Comparison of ENCODE assay signal across 20 cellular contexts in genomic region chr1:202018226-202018475, GRCh38. TPM values are rescaled to one million over a fixed set of nuclear protein-coding genes. Genes with fewer than 3 reads are reported as not detected.
DNase-seq lines count a peak whose midpoint lies in the region; FAIRE-seq and TF ChIP-seq lines count a peak whose summit lies in the region.
"Had no signal": no experiment of that assay in that cellular context is flagged by ENCODE, and none has a peak within 500 bp of the region (broad histone marks: within the 10 kb centered on the region; RNA-seq: fewer than 3 reads in every experiment).

No MANE protein-coding gene starts in this region.

- H3K4ac ChIP-seq in neuronal stem cell (ENCODE audit: low read length): peak overlapping the region; percentile 32

- peak overlapping the region; percentile 67 for H3K23ac ChIP-seq in neuronal stem cell (ENCODE audit: low read depth, low read length, poor library complexity)

- no peak for DNase-seq in neuronal stem cell (ENCODE audit: low spot score)
- DNase-seq in GM12891 (ENCODE audit: insufficient read length, low spot score): no peak
- DNase-seq in frontal cortex (ENCODE audit: low spot score in 2 of 2): no peak
- DNase-seq in NCI-H2171 (lab: John Stamatoyannopoulos, UW): no peak
- DNase-seq in GM10266 (ENCODE audit: extremely low spot score): no peak
- DNase-seq: activated effector memory CD4-positive, alpha-beta T cell treated with Interleukin-2 at 50 U/mL for 16 hours; amniotic stem cell; DND-41; GOT3; head of caudate nucleus; NCI-H2081 treated with DMSO at 0.1 percent for 48 hours; ovary; spleen; stimulated activated naive CD4-positive, alpha-beta T cell had no signal

- peak overlapping the region; percentile 72 for H2BK15ac ChIP-seq in neuronal stem cell (ENCODE audit: low read length)

- no peaks in the 10 kb centered on the region for H3K27me3 ChIP-seq in esophagus (ENCODE audit: control insufficient read depth in 1 of 2, insufficient read depth in 2 of 2, low read length in 2 of 2)
- peaks cover 0 to 33% (median 0%) of the 10 kb centered on the region in 3 experiments for H3K27me3 ChIP-seq in neuronal stem cell (ENCODE audit: control insufficient read depth in 3 of 3, insufficient read depth in 3 of 3, low read depth in 1 of 3, low read length in 3 of 3)
- H3K27me3 ChIP-seq: ovary had no signal

- peak overlapping the region; percentile 66 for H4K8ac ChIP-seq in neuronal stem cell (ENCODE audit: low read depth, low read length)

- peak overlapping the region; percentile 95 for H2AK5ac ChIP-seq in neuronal stem cell (ENCODE audit: low read depth, low read length)

- peak overlapping the region; percentile 4 for H2BK5ac ChIP-seq in neuronal stem cell (ENCODE audit: low read length)

- no peak overlapping the region for H2AFZ ChIP-seq in neuronal stem cell (ENCODE audit: low read length)

- H3K9me3 ChIP-seq in esophagus (ENCODE audit: control insufficient read depth in 2 of 2, insufficient read depth in 1 of 2, low read depth in 1 of 2, low read length in 1 of 2): no peaks in the 10 kb centered on the region
- peaks cover 0 to 2% of the 10 kb centered on the region in 2 donors for H3K9me3 ChIP-seq in neuronal stem cell (replicated peaks in 1 of 2; ENCODE audit: control insufficient read depth in 2 of 2, insufficient read depth in 1 of 2, low read depth in 1 of 2, low read length in 2 of 2)
- H3K9me3 ChIP-seq: ovary, spleen had no signal

- H3K4me3 ChIP-seq in esophagus (ENCODE audit: low read depth in 1 of 2, low read length in 2 of 2): peak overlapping the region in 1 of 2 donors; percentile 8
- H3K4me3 ChIP-seq in neuronal stem cell (ENCODE audit: low read length in 2 of 2): no peak overlapping the region
- H3K4me3 ChIP-seq: ovary, spleen had no signal

- no peak overlapping the region for H2BK120ac ChIP-seq in neuronal stem cell (ENCODE audit: low read depth, low read length)

- no peak overlapping the region for H3K4me2 ChIP-seq in neuronal stem cell (ENCODE audit: insufficient read depth, low read length, poor library complexity, severe bottlenecking)

- H3K79me1 ChIP-seq in neuronal stem cell (ENCODE audit: low read depth, low read length): no peaks in the 10 kb centered on the region

- H3K14ac ChIP-seq in neuronal stem cell (ENCODE audit: low read length): no peak overlapping the region

- no peak for TF ChIP-seq CTCF in GM10266 (IDR thresholded peaks at IDR 0.05; ENCODE audit: control insufficient read depth, insufficient read depth, low read depth, missing control alignments)

- H3K9ac ChIP-seq in neuronal stem cell (ENCODE audit: low read depth, low read length, poor library complexity): no peak overlapping the region

- H4K91ac ChIP-seq in neuronal stem cell (ENCODE audit: low read depth, low read length, poor library complexity): no peak overlapping the region

- TF ChIP-seq POLR2A in GM12891 (IDR thresholded peaks at IDR 0.05; ENCODE audit: low read depth, low read length): no peak

- H3K36me3 ChIP-seq in esophagus (ENCODE audit: control insufficient read depth in 2 of 2, insufficient read depth in 2 of 2, low read length in 1 of 2): peaks cover 8 to 21% of the 10 kb centered on the region in 2 donors
- H3K36me3 ChIP-seq in neuronal stem cell (replicated peaks in 1 of 2; ENCODE audit: control insufficient read depth in 2 of 2, insufficient read depth in 2 of 2, low read length in 2 of 2): peaks cover 0 to 2% of the 10 kb centered on the region in 2 donors
- H3K36me3 ChIP-seq: ovary had no signal

- H3K18ac ChIP-seq in neuronal stem cell (ENCODE audit: low read length): peak overlapping the region; percentile 78

- WGBS in esophagus, 2 donors: 46 to 58% methylated on average over 10 of the region's 10 CpGs
- WGBS in neuronal stem cell (ENCODE audit: extremely low coverage in 2 of 2, insufficient read length in 2 of 2, insufficient replicate concordance in 1 of 2), 2 donors: no CpG with 5 or more reads among the region's 10 CpGs

- peak overlapping the region; percentile 49 for H2BK12ac ChIP-seq in neuronal stem cell (ENCODE audit: low read length)

- peak overlapping the region; percentile 93 to 96 for H3K27ac ChIP-seq in esophagus (ENCODE audit: low read depth in 2 of 2, low read length in 1 of 2)
- no peak overlapping the region for H3K27ac ChIP-seq in neuronal stem cell (replicated peaks; ENCODE audit: low read length)
- H3K27ac ChIP-seq: ovary, spleen had no signal

- FAIRE-seq in GM12891 (lab: Jason Lieb, UNC) (no peak), frontal cortex (lab: Jason Lieb, UNC) (no peak)
- FAIRE-seq: colon, islet of Langerhans had no signal

- H3K4me1 ChIP-seq in esophagus (ENCODE audit: control insufficient read depth in 2 of 2, insufficient read depth in 2 of 2, low read length in 1 of 2): peaks cover 4 to 16% of the 10 kb centered on the region in 2 donors
- peaks cover 0 to 17% of the 10 kb centered on the region in 2 donors for H3K4me1 ChIP-seq in neuronal stem cell (ENCODE audit: control insufficient read depth in 2 of 2, insufficient read depth in 1 of 2, low read depth in 1 of 2, low read length in 2 of 2)
- H3K4me1 ChIP-seq: spleen had no signal

TF ChIP-seq in PFSK-1, 5 proteins besides CTCF, POLR2A, EP300 and RAD21:
- no peak for TF ChIP-seq SIN3A (IDR thresholded peaks at IDR 0.05; ENCODE audit: borderline replicate concordance, insufficient read depth, low read length)
- TF ChIP-seq POLR2AphosphoS5 (IDR thresholded peaks at IDR 0.05; ENCODE audit: low read depth, low read length): no peak
- TF ChIP-seq FOXP2 (optimal IDR thresholded peaks at IDR 0.05; ENCODE audit: borderline replicate concordance, extremely low read depth, extremely low read length, insufficient read depth): peak; percentile 32

TF ChIP-seq in GM12891, 5 proteins besides CTCF, POLR2A, EP300 and RAD21:
- TF ChIP-seq POU2F2 (IDR thresholded peaks at IDR 0.05; ENCODE audit: low read depth, low read length) (no peak), PAX5 (IDR thresholded peaks at IDR 0.05; ENCODE audit: insufficient read depth, low read length, severe bottlenecking) (no peak), SPI1 (IDR thresholded peaks at IDR 0.05; ENCODE audit: low read depth, low read length) (no peak), POLR2AphosphoS5 (IDR thresholded peaks at IDR 0.05; ENCODE audit: low read depth, low read length) (no peak), TAF1 (IDR thresholded peaks at IDR 0.05; ENCODE audit: low read depth, low read length) (no peak)

RNA-seq across cellular contexts. Expression of gene ELF3, which starts 7.8 kb away (rescaled TPM):
- 0.41 TPM for polyA plus RNA-seq in PFSK-1 (2012; ENCODE audit: insufficient read length, low read depth)
- polyA plus RNA-seq in esophagus: 100 to 1,000 TPM; 440 to 749 TPM
- polyA plus RNA-seq in neuronal stem cell (2013, experiment 1 of 2): 2.7 TPM
- polyA plus RNA-seq in neuronal stem cell (2013, experiment 2 of 2): 2.6 TPM
- 0.18 TPM for polyA plus RNA-seq in GM12891 (2012; ENCODE audit: low read depth, missing spikeins)
- under 0.01 TPM for total RNA-seq in frontal cortex
- total RNA-seq: RPMI7951 had no signal
- polyA plus RNA-seq: CD14-positive monocyte had no signal

RNA-seq across cellular contexts. Expression of gene RNPEP, which starts 35.7 kb away (rescaled TPM):
- 37.6 TPM for polyA plus RNA-seq in PFSK-1 (2012; ENCODE audit: insufficient read length, low read depth)
- polyA plus RNA-seq in esophagus: 10 to 100 TPM; 45.3 to 52.3 TPM
- polyA plus RNA-seq in neuronal stem cell (2013, experiment 1 of 2): 27.2 TPM
- 27.7 TPM for polyA plus RNA-seq in neuronal stem cell (2013, experiment 2 of 2)
- polyA plus RNA-seq in GM12891 (2012; ENCODE audit: low read depth, missing spikeins): 28.5 TPM
- total RNA-seq in frontal cortex: 11.4 TPM
